ENCODE assay signal across 8 cellular contexts in genomic region chr2:42810126-42810970, GRCh38. TPM values are rescaled to one million over a fixed set of nuclear protein-coding genes. Genes with fewer than 3 reads are reported as not detected.
A peak's percentile ranks its signal among the peaks of the same experiment; 100 is the strongest.
DNase-seq lines count a peak whose midpoint lies in the region; ATAC-seq and TF ChIP-seq lines count a peak whose summit lies in the region.

No MANE protein-coding gene starts in this region.

- H3K9me3 ChIP-seq in ascending aorta, result no peaks in the 10 kb centered on the region

- intact Hi-C loops in ascending aorta (cut with DNase I), result loop anchor here (1.0 kb wide), 1 partner anchor 17 kb away; no protein-coding TSS in a partner anchor

- peak overlapping the region; percentile 86 to 87 for H3K4me3 ChIP-seq in ascending aorta

- H3K27ac ChIP-seq in ascending aorta, result peak overlapping the region; percentile 100

- ATAC-seq in GM18499 (IDR thresholded peaks at IDR 0.05; ENCODE audit: insufficient read depth, unreplicated experiment), result peak; percentile 57
- peak; percentile 69 for ATAC-seq in HG02943 (IDR thresholded peaks at IDR 0.05; ENCODE audit: low read depth, unreplicated experiment)

- DNase-seq in NCI-H187 (lab: John Stamatoyannopoulos, UW), result peak; percentile 88 to 96
- DNase-seq in T-helper 2 cell, result peak; percentile 84 to 97 (median 91)
- DNase-seq in ascending aorta (ENCODE audit: low spot score in 2 of 2), result peak; percentile 89 to 99
- DNase-seq in hepatic stellate cell (ENCODE audit: low spot score), result peak; percentile 90
- DNase-seq in retina, result peak; percentile 99
- DNase-seq in GM19240 (ENCODE audit: insufficient read length, low spot score), result no peak

- H3K4me1 ChIP-seq in ascending aorta, result peaks cover 3 to 13% of the 10 kb centered on the region in 2 donors

- TF ChIP-seq CTCF in ascending aorta (IDR thresholded peaks at IDR 0.05), result peak in 1 of 3 experiments; percentile 2

- no peaks in the 10 kb centered on the region for H3K27me3 ChIP-seq in ascending aorta

- no peaks in the 10 kb centered on the region for H3K36me3 ChIP-seq in ascending aorta

RNA-seq across cellular contexts. Expression of gene HAAO, which starts 18.0 kb away (rescaled TPM):
- 7.2 TPM for total RNA-seq in ascending aorta

RNA-seq across cellular contexts. Expression of gene OXER1, which starts 46.4 kb away (rescaled TPM):
- 0.32 TPM for total RNA-seq in ascending aorta
